1 cellular context compared by ENCODE assay signal in the genomic region with DNA sequence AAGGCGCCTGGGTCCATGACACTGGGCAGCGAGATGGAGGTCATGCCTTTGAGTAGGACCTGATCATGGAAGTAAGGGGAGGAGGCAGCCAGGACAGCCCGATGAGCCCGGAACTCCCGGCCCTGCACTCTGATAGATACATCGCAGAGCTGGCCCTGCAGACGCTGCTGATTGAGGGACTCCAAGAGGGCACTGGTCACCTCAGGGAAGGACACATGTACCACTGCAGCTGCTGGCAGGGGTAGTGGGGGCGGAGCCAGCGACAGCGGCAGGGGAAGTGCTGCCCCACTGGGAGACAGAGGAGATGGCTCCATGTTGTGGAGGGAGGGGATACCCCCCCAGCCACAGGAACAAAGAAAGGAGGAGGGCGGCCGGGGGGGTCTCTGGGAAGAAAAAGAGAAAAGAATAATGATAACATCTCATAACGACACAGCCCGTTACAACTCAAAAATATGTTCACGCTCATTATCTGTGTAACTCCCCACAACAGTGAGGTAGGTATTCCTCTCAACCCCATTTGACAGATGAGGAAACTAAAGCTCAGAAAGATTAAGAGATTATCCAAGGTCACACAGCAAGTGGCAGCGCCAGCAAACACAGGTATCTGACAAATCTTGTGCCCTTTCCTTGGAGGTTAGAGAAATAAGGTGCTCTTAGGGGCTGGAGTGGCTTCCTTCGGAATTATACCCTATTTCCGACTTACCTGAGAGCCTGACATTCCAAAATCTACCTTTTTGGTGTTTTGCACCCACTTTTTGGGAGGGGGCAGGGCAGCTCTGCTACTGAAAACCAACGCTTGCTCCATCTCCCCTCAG.
TF ChIP-seq lines count a peak whose summit lies in the region.

No MANE protein-coding gene starts in this region.

TF ChIP-seq in IMR-90, 13 proteins besides CTCF, POLR2A, EP300 and RAD21:
- no peak for TF ChIP-seq MAZ (IDR thresholded peaks at IDR 0.05; ENCODE audit: borderline replicate concordance, low read depth, low read length)
- TF ChIP-seq, protein P1, sequence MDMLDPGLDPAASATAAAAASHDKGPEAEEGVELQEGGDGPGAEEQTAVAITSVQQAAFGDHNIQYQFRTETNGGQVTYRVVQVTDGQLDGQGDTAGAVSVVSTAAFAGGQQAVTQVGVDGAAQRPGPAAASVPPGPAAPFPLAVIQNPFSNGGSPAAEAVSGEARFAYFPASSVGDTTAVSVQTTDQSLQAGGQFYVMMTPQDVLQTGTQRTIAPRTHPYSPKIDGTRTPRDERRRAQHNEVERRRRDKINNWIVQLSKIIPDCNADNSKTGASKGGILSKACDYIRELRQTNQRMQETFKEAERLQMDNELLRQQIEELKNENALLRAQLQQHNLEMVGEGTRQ (IDR thresholded peaks at IDR 0.05; ENCODE audit: low read depth, low read length) = no peak
- TF ChIP-seq, protein P2, sequence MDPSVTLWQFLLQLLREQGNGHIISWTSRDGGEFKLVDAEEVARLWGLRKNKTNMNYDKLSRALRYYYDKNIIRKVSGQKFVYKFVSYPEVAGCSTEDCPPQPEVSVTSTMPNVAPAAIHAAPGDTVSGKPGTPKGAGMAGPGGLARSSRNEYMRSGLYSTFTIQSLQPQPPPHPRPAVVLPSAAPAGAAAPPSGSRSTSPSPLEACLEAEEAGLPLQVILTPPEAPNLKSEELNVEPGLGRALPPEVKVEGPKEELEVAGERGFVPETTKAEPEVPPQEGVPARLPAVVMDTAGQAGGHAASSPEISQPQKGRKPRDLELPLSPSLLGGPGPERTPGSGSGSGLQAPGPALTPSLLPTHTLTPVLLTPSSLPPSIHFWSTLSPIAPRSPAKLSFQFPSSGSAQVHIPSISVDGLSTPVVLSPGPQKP (IDR thresholded peaks at IDR 0.05; ENCODE audit: borderline replicate concordance, low read depth, low read length) = no peak
- TF ChIP-seq RFX5 (IDR thresholded peaks at IDR 0.05; ENCODE audit: low read depth, low read length) = no peak
TF ChIP-seq in IMR-90: peak in this region for 0.
